Comparison of ENCODE assay signal across 1 cellular context in the genomic region with DNA sequence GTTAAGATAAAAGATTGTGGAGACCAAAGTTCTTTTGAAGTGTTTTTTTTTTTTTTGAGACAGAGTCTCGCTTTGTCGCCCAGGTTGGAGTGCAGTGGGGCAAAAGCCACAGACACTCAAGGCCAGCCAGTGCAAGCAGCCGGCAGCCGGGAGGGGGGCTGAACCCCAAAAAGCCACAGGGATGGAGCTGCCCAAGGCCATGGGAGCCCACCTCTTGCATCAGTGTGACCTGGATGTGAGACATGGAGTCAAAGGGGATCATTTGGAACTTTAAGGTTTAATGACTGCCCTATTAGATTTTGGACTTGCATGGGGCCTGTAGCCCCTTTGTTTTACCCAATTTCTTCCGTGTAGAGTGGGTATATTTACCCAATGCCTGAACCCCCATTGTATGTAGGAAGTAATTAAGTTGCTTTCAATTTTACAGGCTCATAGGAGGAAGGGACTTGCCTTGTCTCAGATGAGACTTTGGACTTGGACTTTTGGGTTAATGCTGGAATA.
A peak's percentile ranks its signal among the peaks of the same experiment; 100 is the strongest.
TF ChIP-seq lines count a peak whose summit lies in the region.

No MANE protein-coding gene starts in this region.

TF ChIP-seq in HepG2, 621 proteins besides CTCF, POLR2A, EP300 and RAD21 (continues in another document):
- 0 out of 2 replicates have a peak, but pooled peaks have one; percentile 19 for TF ChIP-seq FOXO1 (CRISPR knock-in tag; IDR thresholded peaks at IDR 0.05)
- TF ChIP-seq ZSCAN31 (CRISPR knock-in tag; IDR thresholded peaks at IDR 0.05; ENCODE audit: low read depth) = 0 out of 2 replicates have a peak, but pooled peaks have one; percentile 59
- TF ChIP-seq, protein P1, sequence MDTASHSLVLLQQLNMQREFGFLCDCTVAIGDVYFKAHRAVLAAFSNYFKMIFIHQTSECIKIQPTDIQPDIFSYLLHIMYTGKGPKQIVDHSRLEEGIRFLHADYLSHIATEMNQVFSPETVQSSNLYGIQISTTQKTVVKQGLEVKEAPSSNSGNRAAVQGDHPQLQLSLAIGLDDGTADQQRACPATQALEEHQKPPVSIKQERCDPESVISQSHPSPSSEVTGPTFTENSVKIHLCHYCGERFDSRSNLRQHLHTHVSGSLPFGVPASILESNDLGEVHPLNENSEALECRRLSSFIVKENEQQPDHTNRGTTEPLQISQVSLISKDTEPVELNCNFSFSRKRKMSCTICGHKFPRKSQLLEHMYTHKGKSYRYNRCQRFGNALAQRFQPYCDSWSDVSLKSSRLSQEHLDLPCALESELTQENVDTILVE (CRISPR knock-in tag; IDR thresholded peaks at IDR 0.05) = 0 out of 2 replicates have a peak, but pooled peaks have one; percentile 11
- TF ChIP-seq NR2F1 (CRISPR knock-in tag; IDR thresholded peaks at IDR 0.05) = peak in 1 of 2 experiments; percentile 50; a peak in 3 of 4 replicates
- TF ChIP-seq, protein P2, sequence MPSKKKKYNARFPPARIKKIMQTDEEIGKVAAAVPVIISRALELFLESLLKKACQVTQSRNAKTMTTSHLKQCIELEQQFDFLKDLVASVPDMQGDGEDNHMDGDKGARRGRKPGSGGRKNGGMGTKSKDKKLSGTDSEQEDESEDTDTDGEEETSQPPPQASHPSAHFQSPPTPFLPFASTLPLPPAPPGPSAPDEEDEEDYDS (CRISPR knock-in tag; IDR thresholded peaks at IDR 0.05) = 0 out of 2 replicates have a peak, but pooled peaks have one; percentile 13
- 0 out of 2 replicates have a peak, but pooled peaks have one; percentile 8 for TF ChIP-seq GATAD1 (CRISPR knock-in tag; IDR thresholded peaks at IDR 0.05)
- TF ChIP-seq GZF1 (CRISPR knock-in tag; IDR thresholded peaks at IDR 0.05) = 0 out of 2 replicates have a peak, but pooled peaks have one; percentile 47
- TF ChIP-seq, protein P3, sequence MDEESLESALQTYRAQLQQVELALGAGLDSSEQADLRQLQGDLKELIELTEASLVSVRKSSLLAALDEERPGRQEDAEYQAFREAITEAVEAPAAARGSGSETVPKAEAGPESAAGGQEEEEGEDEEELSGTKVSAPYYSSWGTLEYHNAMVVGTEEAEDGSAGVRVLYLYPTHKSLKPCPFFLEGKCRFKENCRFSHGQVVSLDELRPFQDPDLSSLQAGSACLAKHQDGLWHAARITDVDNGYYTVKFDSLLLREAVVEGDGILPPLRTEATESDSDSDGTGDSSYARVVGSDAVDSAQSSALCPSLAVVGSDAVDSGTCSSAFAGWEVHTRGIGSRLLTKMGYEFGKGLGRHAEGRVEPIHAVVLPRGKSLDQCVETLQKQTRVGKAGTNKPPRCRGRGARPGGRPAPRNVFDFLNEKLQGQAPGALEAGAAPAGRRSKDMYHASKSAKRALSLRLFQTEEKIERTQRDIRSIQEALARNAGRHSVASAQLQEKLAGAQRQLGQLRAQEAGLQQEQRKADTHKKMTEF (CRISPR knock-in tag; IDR thresholded peaks at IDR 0.05) = peak; percentile 43; the same call in 1 of the 2 replicates
- TF ChIP-seq ZNF788 (CRISPR knock-in tag; IDR thresholded peaks at IDR 0.05; ENCODE audit: borderline replicate concordance) = peak; percentile 45; the same call in 1 of the 2 replicates
- TF ChIP-seq, protein P4, sequence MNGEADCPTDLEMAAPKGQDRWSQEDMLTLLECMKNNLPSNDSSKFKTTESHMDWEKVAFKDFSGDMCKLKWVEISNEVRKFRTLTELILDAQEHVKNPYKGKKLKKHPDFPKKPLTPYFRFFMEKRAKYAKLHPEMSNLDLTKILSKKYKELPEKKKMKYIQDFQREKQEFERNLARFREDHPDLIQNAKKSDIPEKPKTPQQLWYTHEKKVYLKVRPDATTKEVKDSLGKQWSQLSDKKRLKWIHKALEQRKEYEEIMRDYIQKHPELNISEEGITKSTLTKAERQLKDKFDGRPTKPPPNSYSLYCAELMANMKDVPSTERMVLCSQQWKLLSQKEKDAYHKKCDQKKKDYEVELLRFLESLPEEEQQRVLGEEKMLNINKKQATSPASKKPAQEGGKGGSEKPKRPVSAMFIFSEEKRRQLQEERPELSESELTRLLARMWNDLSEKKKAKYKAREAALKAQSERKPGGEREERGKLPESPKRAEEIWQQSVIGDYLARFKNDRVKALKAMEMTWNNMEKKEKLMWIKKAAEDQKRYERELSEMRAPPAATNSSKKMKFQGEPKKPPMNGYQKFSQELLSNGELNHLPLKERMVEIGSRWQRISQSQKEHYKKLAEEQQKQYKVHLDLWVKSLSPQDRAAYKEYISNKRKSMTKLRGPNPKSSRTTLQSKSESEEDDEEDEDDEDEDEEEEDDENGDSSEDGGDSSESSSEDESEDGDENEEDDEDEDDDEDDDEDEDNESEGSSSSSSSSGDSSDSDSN (CRISPR knock-in tag; IDR thresholded peaks at IDR 0.05) = 0 out of 2 replicates have a peak, but pooled peaks have one; percentile 18
- peak; percentile 74 for TF ChIP-seq NR2F6 (IDR thresholded peaks at IDR 0.05)
- TF ChIP-seq NR2F6 (CRISPR knock-in tag; IDR thresholded peaks at IDR 0.05) = peak; percentile 72
- TF ChIP-seq ESRRA (CRISPR knock-in tag; IDR thresholded peaks at IDR 0.05; ENCODE audit: low read depth) = peak; percentile 49
- 0 out of 2 replicates have a peak, but pooled peaks have one; percentile 4 for TF ChIP-seq SIX1 (CRISPR knock-in tag; IDR thresholded peaks at IDR 0.05; ENCODE audit: borderline replicate concordance)
- TF ChIP-seq EHMT2 (IDR thresholded peaks at IDR 0.05; ENCODE audit: borderline replicate concordance, low read depth, low read length) = 0 out of 2 replicates have a peak, but pooled peaks have one; percentile 12
- TF ChIP-seq, protein P5, sequence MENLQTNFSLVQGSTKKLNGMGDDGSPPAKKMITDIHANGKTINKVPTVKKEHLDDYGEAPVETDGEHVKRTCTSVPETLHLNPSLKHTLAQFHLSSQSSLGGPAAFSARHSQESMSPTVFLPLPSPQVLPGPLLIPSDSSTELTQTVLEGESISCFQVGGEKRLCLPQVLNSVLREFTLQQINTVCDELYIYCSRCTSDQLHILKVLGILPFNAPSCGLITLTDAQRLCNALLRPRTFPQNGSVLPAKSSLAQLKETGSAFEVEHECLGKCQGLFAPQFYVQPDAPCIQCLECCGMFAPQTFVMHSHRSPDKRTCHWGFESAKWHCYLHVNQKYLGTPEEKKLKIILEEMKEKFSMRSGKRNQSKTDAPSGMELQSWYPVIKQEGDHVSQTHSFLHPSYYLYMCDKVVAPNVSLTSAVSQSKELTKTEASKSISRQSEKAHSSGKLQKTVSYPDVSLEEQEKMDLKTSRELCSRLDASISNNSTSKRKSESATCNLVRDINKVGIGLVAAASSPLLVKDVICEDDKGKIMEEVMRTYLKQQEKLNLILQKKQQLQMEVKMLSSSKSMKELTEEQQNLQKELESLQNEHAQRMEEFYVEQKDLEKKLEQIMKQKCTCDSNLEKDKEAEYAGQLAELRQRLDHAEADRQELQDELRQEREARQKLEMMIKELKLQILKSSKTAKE (CRISPR knock-in tag; IDR thresholded peaks at IDR 0.05; ENCODE audit: borderline replicate concordance) = peak; percentile 89
- peak; percentile 58; the same call in 1 of the 2 replicates for TF ChIP-seq ARNTL (CRISPR knock-in tag; IDR thresholded peaks at IDR 0.05)
- TF ChIP-seq FOSL2 (CRISPR knock-in tag; IDR thresholded peaks at IDR 0.05) = peak; percentile 49
- peak; percentile 69 for TF ChIP-seq TCF7 (IDR thresholded peaks at IDR 0.05; ENCODE audit: low read depth)
- TF ChIP-seq BCL6 (CRISPR knock-in tag; IDR thresholded peaks at IDR 0.05) = peak; percentile 79; the same call in 1 of the 2 replicates
- TF ChIP-seq, protein P6, sequence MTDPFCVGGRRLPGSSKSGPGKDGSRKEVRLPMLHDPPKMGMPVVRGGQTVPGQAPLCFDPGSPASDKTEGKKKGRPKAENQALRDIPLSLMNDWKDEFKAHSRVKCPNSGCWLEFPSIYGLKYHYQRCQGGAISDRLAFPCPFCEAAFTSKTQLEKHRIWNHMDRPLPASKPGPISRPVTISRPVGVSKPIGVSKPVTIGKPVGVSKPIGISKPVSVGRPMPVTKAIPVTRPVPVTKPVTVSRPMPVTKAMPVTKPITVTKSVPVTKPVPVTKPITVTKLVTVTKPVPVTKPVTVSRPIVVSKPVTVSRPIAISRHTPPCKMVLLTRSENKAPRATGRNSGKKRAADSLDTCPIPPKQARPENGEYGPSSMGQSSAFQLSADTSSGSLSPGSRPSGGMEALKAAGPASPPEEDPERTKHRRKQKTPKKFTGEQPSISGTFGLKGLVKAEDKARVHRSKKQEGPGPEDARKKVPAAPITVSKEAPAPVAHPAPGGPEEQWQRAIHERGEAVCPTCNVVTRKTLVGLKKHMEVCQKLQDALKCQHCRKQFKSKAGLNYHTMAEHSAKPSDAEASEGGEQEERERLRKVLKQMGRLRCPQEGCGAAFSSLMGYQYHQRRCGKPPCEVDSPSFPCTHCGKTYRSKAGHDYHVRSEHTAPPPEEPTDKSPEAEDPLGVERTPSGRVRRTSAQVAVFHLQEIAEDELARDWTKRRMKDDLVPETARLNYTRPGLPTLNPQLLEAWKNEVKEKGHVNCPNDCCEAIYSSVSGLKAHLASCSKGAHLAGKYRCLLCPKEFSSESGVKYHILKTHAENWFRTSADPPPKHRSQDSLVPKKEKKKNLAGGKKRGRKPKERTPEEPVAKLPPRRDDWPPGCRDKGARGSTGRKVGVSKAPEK (CRISPR knock-in tag; IDR thresholded peaks at IDR 0.05; ENCODE audit: borderline replicate concordance) = peak; percentile 98
- TF ChIP-seq NFIC (IDR thresholded peaks at IDR 0.05; ENCODE audit: low read length) = peak; percentile 50
- peak; percentile 22; the same call in 1 of the 2 replicates for TF ChIP-seq ERF (CRISPR knock-in tag; IDR thresholded peaks at IDR 0.05)
- TF ChIP-seq, protein P7, sequence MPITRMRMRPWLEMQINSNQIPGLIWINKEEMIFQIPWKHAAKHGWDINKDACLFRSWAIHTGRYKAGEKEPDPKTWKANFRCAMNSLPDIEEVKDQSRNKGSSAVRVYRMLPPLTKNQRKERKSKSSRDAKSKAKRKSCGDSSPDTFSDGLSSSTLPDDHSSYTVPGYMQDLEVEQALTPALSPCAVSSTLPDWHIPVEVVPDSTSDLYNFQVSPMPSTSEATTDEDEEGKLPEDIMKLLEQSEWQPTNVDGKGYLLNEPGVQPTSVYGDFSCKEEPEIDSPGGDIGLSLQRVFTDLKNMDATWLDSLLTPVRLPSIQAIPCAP (CRISPR knock-in tag; IDR thresholded peaks at IDR 0.05; ENCODE audit: low read depth) = 0 out of 2 replicates have a peak, but pooled peaks have one; percentile 55
- TF ChIP-seq HDAC2 (CRISPR knock-in tag; IDR thresholded peaks at IDR 0.05) = peak; percentile 61
- TF ChIP-seq ZNF556 (CRISPR knock-in tag; IDR thresholded peaks at IDR 0.05; ENCODE audit: borderline replicate concordance) = 0 out of 2 replicates have a peak, but pooled peaks have one; percentile 44
- 0 out of 2 replicates have a peak, but pooled peaks have one; percentile 8 for TF ChIP-seq MIER2 (CRISPR knock-in tag; IDR thresholded peaks at IDR 0.05)
- TF ChIP-seq, protein P8, sequence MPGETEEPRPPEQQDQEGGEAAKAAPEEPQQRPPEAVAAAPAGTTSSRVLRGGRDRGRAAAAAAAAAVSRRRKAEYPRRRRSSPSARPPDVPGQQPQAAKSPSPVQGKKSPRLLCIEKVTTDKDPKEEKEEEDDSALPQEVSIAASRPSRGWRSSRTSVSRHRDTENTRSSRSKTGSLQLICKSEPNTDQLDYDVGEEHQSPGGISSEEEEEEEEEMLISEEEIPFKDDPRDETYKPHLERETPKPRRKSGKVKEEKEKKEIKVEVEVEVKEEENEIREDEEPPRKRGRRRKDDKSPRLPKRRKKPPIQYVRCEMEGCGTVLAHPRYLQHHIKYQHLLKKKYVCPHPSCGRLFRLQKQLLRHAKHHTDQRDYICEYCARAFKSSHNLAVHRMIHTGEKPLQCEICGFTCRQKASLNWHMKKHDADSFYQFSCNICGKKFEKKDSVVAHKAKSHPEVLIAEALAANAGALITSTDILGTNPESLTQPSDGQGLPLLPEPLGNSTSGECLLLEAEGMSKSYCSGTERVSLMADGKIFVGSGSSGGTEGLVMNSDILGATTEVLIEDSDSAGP (CRISPR knock-in tag; IDR thresholded peaks at IDR 0.05; ENCODE audit: borderline replicate concordance) = 0 out of 2 replicates have a peak, but pooled peaks have one; percentile 57
- TF ChIP-seq, protein P9, sequence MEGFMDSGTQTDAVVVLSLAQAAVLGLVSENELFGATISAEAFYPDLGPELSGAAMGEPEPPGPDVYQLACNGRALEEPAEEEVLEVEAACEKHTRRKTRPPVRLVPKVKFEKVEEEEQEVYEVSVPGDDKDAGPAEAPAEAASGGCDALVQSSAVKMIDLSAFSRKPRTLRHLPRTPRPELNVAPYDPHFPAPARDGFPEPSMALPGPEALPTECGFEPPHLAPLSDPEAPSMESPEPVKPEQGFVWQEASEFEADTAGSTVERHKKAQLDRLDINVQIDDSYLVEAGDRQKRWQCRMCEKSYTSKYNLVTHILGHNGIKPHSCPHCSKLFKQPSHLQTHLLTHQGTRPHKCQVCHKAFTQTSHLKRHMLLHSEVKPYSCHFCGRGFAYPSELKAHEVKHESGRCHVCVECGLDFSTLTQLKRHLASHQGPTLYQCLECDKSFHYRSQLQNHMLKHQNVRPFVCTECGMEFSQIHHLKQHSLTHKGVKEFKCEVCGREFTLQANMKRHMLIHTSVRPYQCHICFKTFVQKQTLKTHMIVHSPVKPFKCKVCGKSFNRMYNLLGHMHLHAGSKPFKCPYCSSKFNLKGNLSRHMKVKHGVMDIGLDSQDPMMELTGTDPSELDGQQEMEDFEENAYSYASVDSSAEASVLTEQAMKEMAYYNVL (CRISPR knock-in tag; IDR thresholded peaks at IDR 0.05; ENCODE audit: borderline replicate concordance) = peak; percentile 85; the same call in 1 of the 2 replicates
- TF ChIP-seq, protein P10, sequence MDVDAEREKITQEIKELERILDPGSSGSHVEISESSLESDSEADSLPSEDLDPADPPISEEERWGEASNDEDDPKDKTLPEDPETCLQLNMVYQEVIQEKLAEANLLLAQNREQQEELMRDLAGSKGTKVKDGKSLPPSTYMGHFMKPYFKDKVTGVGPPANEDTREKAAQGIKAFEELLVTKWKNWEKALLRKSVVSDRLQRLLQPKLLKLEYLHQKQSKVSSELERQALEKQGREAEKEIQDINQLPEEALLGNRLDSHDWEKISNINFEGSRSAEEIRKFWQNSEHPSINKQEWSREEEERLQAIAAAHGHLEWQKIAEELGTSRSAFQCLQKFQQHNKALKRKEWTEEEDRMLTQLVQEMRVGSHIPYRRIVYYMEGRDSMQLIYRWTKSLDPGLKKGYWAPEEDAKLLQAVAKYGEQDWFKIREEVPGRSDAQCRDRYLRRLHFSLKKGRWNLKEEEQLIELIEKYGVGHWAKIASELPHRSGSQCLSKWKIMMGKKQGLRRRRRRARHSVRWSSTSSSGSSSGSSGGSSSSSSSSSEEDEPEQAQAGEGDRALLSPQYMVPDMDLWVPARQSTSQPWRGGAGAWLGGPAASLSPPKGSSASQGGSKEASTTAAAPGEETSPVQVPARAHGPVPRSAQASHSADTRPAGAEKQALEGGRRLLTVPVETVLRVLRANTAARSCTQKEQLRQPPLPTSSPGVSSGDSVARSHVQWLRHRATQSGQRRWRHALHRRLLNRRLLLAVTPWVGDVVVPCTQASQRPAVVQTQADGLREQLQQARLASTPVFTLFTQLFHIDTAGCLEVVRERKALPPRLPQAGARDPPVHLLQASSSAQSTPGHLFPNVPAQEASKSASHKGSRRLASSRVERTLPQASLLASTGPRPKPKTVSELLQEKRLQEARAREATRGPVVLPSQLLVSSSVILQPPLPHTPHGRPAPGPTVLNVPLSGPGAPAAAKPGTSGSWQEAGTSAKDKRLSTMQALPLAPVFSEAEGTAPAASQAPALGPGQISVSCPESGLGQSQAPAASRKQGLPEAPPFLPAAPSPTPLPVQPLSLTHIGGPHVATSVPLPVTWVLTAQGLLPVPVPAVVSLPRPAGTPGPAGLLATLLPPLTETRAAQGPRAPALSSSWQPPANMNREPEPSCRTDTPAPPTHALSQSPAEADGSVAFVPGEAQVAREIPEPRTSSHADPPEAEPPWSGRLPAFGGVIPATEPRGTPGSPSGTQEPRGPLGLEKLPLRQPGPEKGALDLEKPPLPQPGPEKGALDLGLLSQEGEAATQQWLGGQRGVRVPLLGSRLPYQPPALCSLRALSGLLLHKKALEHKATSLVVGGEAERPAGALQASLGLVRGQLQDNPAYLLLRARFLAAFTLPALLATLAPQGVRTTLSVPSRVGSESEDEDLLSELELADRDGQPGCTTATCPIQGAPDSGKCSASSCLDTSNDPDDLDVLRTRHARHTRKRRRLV (CRISPR knock-in tag; IDR thresholded peaks at IDR 0.05) = 0 out of 2 replicates have a peak, but pooled peaks have one; percentile 33
- 0 out of 2 replicates have a peak, but pooled peaks have one; percentile 15 for TF ChIP-seq MED1 (CRISPR knock-in tag; IDR thresholded peaks at IDR 0.05)
